Comparison of ENCODE assay signal across 16 cellular contexts in genomic region chr12:56082967-56083366, GRCh38. TPM values are rescaled to one million over a fixed set of nuclear protein-coding genes. Genes with fewer than 3 reads are reported as not detected.
DNase-seq lines count a peak whose midpoint lies in the region; TF ChIP-seq lines count a peak whose summit lies in the region.
"Had no signal": no experiment of that assay in that cellular context is flagged by ENCODE, and none has a peak within 500 bp of the region (broad histone marks: within the 10 kb centered on the region; RNA-seq: fewer than 3 reads in every experiment).

No MANE protein-coding gene starts in this region.

- H3K4me2 ChIP-seq in SK-N-SH: no peak overlapping the region

- H3K9me3 ChIP-seq in Peyer's patch (no peaks in the 10 kb centered on the region), ectodermal cell (ENCODE audit: control insufficient read depth, low read length) (no peaks in the 10 kb centered on the region), mesodermal cell (ENCODE audit: control insufficient read depth, low read length) (no peaks in the 10 kb centered on the region), SK-N-SH (no peaks in the 10 kb centered on the region)
- H3K9me3 ChIP-seq: right atrium auricular region had no signal

- peak overlapping the region in 3 of 4 donors; percentile 67 to 99 (median 97) for H3K27ac ChIP-seq in Peyer's patch
- peak overlapping the region; percentile 5 for H3K27ac ChIP-seq in ectodermal cell (ENCODE audit: insufficient read depth, low read depth, low read length, poor library complexity, severe bottlenecking)
- peak overlapping the region; percentile 23 for H3K27ac ChIP-seq in mesodermal cell (ENCODE audit: low read depth, low read length, severe bottlenecking)
- H3K27ac ChIP-seq in rectal smooth muscle tissue (ENCODE audit: low read depth, low read length): no peak overlapping the region
- no peak overlapping the region for H3K27ac ChIP-seq in SK-N-SH (ENCODE audit: low read depth in 2 of 2, low read length in 1 of 2)
- H3K27ac ChIP-seq in brain microvascular endothelial cell: no peak overlapping the region
- H3K27ac ChIP-seq: right atrium auricular region, RWPE1 had no signal

- TF ChIP-seq RAD21 in SK-N-SH (IDR thresholded peaks at IDR 0.05; ENCODE audit: low read length): no peak

- no peaks in the 10 kb centered on the region for H4K20me1 ChIP-seq in SK-N-SH (ENCODE audit: insufficient read depth)

- DNase-seq in Peyer's patch (no peak), nephron progenitor cell (no peak), SK-N-SH (no peak), brain microvascular endothelial cell (no peak)
- DNase-seq in activated T-cell treated with anti-CD3 and anti-CD28 coated beads, Interleukin-2, amount 50 U/mL, for 24 hours: no peak
- DNase-seq: activated CD4-positive, alpha-beta T cell treated with anti-CD3 and anti-CD28 coated beads, Interleukin-2, amount 50 U/mL, for 48 hours; activated T-cell treated with anti-CD3 and anti-CD28 coated beads, Interleukin-2, amount 50 U/mL, for 1 hour; HFFc6; naive thymus-derived CD8-positive, alpha-beta T cell; T-cell had no signal

- peaks cover 12% of the 10 kb centered on the region for H3F3A ChIP-seq in SK-N-SH (replicated peaks; ENCODE audit: insufficient read depth)

- no peaks in the 10 kb centered on the region for H3K9me2 ChIP-seq in SK-N-SH

- H3K27ac Mint-ChIP-seq in nephron progenitor cell: no peak overlapping the region
- no peak overlapping the region for H3K27ac Mint-ChIP-seq in activated T-cell treated with anti-CD3 and anti-CD28 coated beads, Interleukin-2, amount 50 U/mL, for 24 hours
- H3K27ac Mint-ChIP-seq: activated naive CD8-positive, alpha-beta T cell; HFFc6; naive thymus-derived CD8-positive, alpha-beta T cell; T-cell had no signal

- H3K9ac ChIP-seq in rectal smooth muscle tissue (ENCODE audit: low read length) (no peak overlapping the region), SK-N-SH (no peak overlapping the region)

- POLR2A ChIA-PET in SK-N-SH (lab: Yijun Ruan, JAX): interaction anchor here (1.0 kb wide), 1 partner anchor 21 kb away, joined by 3 read pairs; the partner anchor contains the start of gene PA2G4

- H3K79me2 ChIP-seq in SK-N-SH (ENCODE audit: insufficient read depth): no peaks in the 10 kb centered on the region

- peak overlapping the region in 2 of 4 donors; percentile 83 to 94 for H3K4me3 ChIP-seq in Peyer's patch
- no peak overlapping the region for H3K4me3 ChIP-seq in ectodermal cell (ENCODE audit: insufficient read depth, low read depth, low read length)
- no peak overlapping the region for H3K4me3 ChIP-seq in mesodermal cell (ENCODE audit: extremely low read depth, insufficient read depth, low read length, poor library complexity, severe bottlenecking)
- H3K4me3 ChIP-seq in rectal smooth muscle tissue (ENCODE audit: low read length): peak overlapping the region; percentile 72
- no peak overlapping the region for H3K4me3 ChIP-seq in SK-N-SH (ENCODE audit: low read depth in 2 of 2, low read length in 1 of 2)
- H3K4me3 ChIP-seq in brain microvascular endothelial cell (ENCODE audit: low read depth, low read length): no peak overlapping the region
- H3K4me3 ChIP-seq: right atrium auricular region had no signal

- H3K4me3 Mint-ChIP-seq in nephron progenitor cell: no peak overlapping the region
- no peak overlapping the region for H3K4me3 Mint-ChIP-seq in activated T-cell treated with anti-CD3 and anti-CD28 coated beads, Interleukin-2, amount 50 U/mL, for 24 hours
- H3K4me3 Mint-ChIP-seq: activated naive CD8-positive, alpha-beta T cell; HFFc6; T-cell had no signal

- H3K9me3 Mint-ChIP-seq in nephron progenitor cell: no peaks in the 10 kb centered on the region
- no peaks in the 10 kb centered on the region for H3K9me3 Mint-ChIP-seq in activated T-cell treated with anti-CD3 and anti-CD28 coated beads, Interleukin-2, amount 50 U/mL, for 24 hours
- H3K9me3 Mint-ChIP-seq: HFFc6; naive thymus-derived CD8-positive, alpha-beta T cell; T-cell had no signal

- in situ Hi-C loops in brain microvascular endothelial cell (cut with HindIII; ENCODE audit: low pct_ligation_motif_present, low sequenced_read_pairs): no loop called here

- TF ChIP-seq CTCF in Peyer's patch (IDR thresholded peaks at IDR 0.05) (no peak), nephron progenitor cell (IDR thresholded peaks at IDR 0.05) (no peak), SK-N-SH (IDR thresholded peaks at IDR 0.05) (no peak), brain microvascular endothelial cell (IDR thresholded peaks at IDR 0.05; ENCODE audit: low read depth, low read length, missing control alignments) (no peak)

- H3K27me3 ChIP-seq in Peyer's patch: no peaks in the 10 kb centered on the region
- H3K27me3 ChIP-seq in ectodermal cell (ENCODE audit: control insufficient read depth, insufficient read depth, low read length, poor library complexity, severe bottlenecking): peaks cover 25% of the 10 kb centered on the region
- H3K27me3 ChIP-seq in rectal smooth muscle tissue (ENCODE audit: control insufficient read depth, insufficient read depth, low read length): no peaks in the 10 kb centered on the region
- H3K27me3 ChIP-seq in SK-N-SH (ENCODE audit: insufficient read depth): no peaks in the 10 kb centered on the region
- peaks cover 10% of the 10 kb centered on the region for H3K27me3 ChIP-seq in brain microvascular endothelial cell (replicated peaks)
- H3K27me3 ChIP-seq: right atrium auricular region had no signal

- peaks cover 31% of the 10 kb centered on the region for H3K27me3 Mint-ChIP-seq in nephron progenitor cell (ENCODE audit: low read depth, poor library complexity)
- peaks cover 13% of the 10 kb centered on the region for H3K27me3 Mint-ChIP-seq in activated T-cell treated with anti-CD3 and anti-CD28 coated beads, Interleukin-2, amount 50 U/mL, for 24 hours
- H3K27me3 Mint-ChIP-seq: activated naive CD8-positive, alpha-beta T cell had no signal

- H2AFZ ChIP-seq in SK-N-SH (ENCODE audit: low read depth): no peak overlapping the region

- CTCF ChIA-PET in SK-N-SH (lab: Yijun Ruan, JAX): no interaction called here

- H3K36me3 ChIP-seq in Peyer's patch: peaks cover 0 to 42% (median 0%) of the 10 kb centered on the region in 3 donors
- no peaks in the 10 kb centered on the region for H3K36me3 ChIP-seq in ectodermal cell (ENCODE audit: control insufficient read depth, insufficient read depth, low read length)
- H3K36me3 ChIP-seq in mesodermal cell (ENCODE audit: control insufficient read depth, insufficient read depth, low read length): no peaks in the 10 kb centered on the region
- peaks cover 2% of the 10 kb centered on the region for H3K36me3 ChIP-seq in rectal smooth muscle tissue (ENCODE audit: control insufficient read depth, insufficient read depth, low read length)
- H3K36me3 ChIP-seq in SK-N-SH (replicated peaks in 1 of 2; ENCODE audit: control insufficient read depth in 1 of 2, insufficient read depth in 2 of 2, low read length in 1 of 2): no peaks in the 10 kb centered on the region
- H3K36me3 ChIP-seq in brain microvascular endothelial cell (replicated peaks): no peaks in the 10 kb centered on the region
- H3K36me3 ChIP-seq: right atrium auricular region had no signal

- no peaks in the 10 kb centered on the region for H3K36me3 Mint-ChIP-seq in nephron progenitor cell (ENCODE audit: low read depth)
- no peaks in the 10 kb centered on the region for H3K36me3 Mint-ChIP-seq in activated T-cell treated with anti-CD3 and anti-CD28 coated beads, Interleukin-2, amount 50 U/mL, for 24 hours (ENCODE audit: low read depth)
- H3K36me3 Mint-ChIP-seq: activated naive CD8-positive, alpha-beta T cell; naive thymus-derived CD8-positive, alpha-beta T cell; T-cell had no signal

- peaks cover 0 to 36% (median 3%) of the 10 kb centered on the region in 4 donors for H3K4me1 ChIP-seq in Peyer's patch
- peaks cover 5% of the 10 kb centered on the region for H3K4me1 ChIP-seq in ectodermal cell (ENCODE audit: control insufficient read depth, insufficient read depth, low read length)
- peaks cover 17% of the 10 kb centered on the region for H3K4me1 ChIP-seq in mesodermal cell (ENCODE audit: control insufficient read depth, insufficient read depth, low read length, poor library complexity, severe bottlenecking)
- no peaks in the 10 kb centered on the region for H3K4me1 ChIP-seq in rectal smooth muscle tissue (ENCODE audit: control insufficient read depth, insufficient read depth, low read length)
- peaks cover 0 to 6% of the 10 kb centered on the region in 2 experiments; a peak in 1 of 4 replicates for H3K4me1 ChIP-seq in SK-N-SH (ENCODE audit: control insufficient read depth in 1 of 2, insufficient read depth in 2 of 2, low read depth in 1 of 2, low read length in 1 of 2)

- TF ChIP-seq POLR2A in Peyer's patch (IDR thresholded peaks at IDR 0.05): no peak

- WGBS in ectodermal cell, 2 experiments: 84 to 89% methylated on average over 2 of the region's 3 CpGs
- WGBS in mesodermal cell (ENCODE audit: insufficient coverage in 2 of 2), 2 experiments: 80% methylated on average over 1 of the region's 3 CpGs; no CpG with 5 or more reads in 1 of the 2 experiments
- WGBS in SK-N-SH (ENCODE audit: low lambda C conversion rate): 60% methylated on average over 3 of the region's 3 CpGs

- peaks cover 38% of the 10 kb centered on the region for H3K4me1 Mint-ChIP-seq in nephron progenitor cell
- peaks cover 19% of the 10 kb centered on the region for H3K4me1 Mint-ChIP-seq in activated T-cell treated with anti-CD3 and anti-CD28 coated beads, Interleukin-2, amount 50 U/mL, for 24 hours (ENCODE audit: low read depth)

- TF ChIP-seq EP300 in SK-N-SH (IDR thresholded peaks at IDR 0.05; ENCODE audit: borderline replicate concordance in 1 of 2, low read depth in 1 of 2, low read length in 1 of 2): no peak

RNA-seq across cellular contexts. Expression of gene ERBB3, which starts 3.0 kb away (rescaled TPM):
- total RNA-seq in Peyer's patch: 100 to 1,000 TPM in 3 of 4 donors, 10 to 100 TPM in 1; 61.9 to 532 (median 451) TPM
- polyA plus RNA-seq in ectodermal cell (2013, experiment 1 of 4): 21.4 TPM
- 24.4 TPM for polyA plus RNA-seq in ectodermal cell (2013, experiment 2 of 4)
- 14.6 TPM for polyA plus RNA-seq in ectodermal cell (2013, experiment 3 of 4)
- 16.4 TPM for polyA plus RNA-seq in ectodermal cell (2013, experiment 4 of 4)
- polyA plus RNA-seq in mesodermal cell (2013, experiment 1 of 2): 22.3 TPM
- polyA plus RNA-seq in mesodermal cell (2013, experiment 2 of 2): 17.1 TPM
- polyA plus RNA-seq in SK-N-SH (2012; rRNA removed): 1.4 and 1.5 TPM in 2 replicates
- 1.1 and 1.2 TPM in 2 replicates for polyA plus RNA-seq in SK-N-SH (2012; cell fraction: cytosol; rRNA removed)
- polyA plus RNA-seq in SK-N-SH (2012; cell fraction: nucleus; rRNA removed): 0.99 and 1.1 TPM in 2 replicates

RNA-seq across cellular contexts. Expression of gene PA2G4, which starts 21.4 kb away (rescaled TPM):
- total RNA-seq in Peyer's patch: 100 to 1,000 TPM in 1 of 4 donors, 10 to 100 TPM in 3; 34.3 to 221 (median 48.7) TPM
- 203 TPM for polyA plus RNA-seq in ectodermal cell (2013, experiment 1 of 4)
- polyA plus RNA-seq in ectodermal cell (2013, experiment 2 of 4): 183 TPM
- 154 TPM for polyA plus RNA-seq in ectodermal cell (2013, experiment 3 of 4)
- polyA plus RNA-seq in ectodermal cell (2013, experiment 4 of 4): 157 TPM
- 162 TPM for polyA plus RNA-seq in mesodermal cell (2013, experiment 1 of 2)
- polyA plus RNA-seq in mesodermal cell (2013, experiment 2 of 2): 143 TPM
- polyA plus RNA-seq in SK-N-SH (2012; rRNA removed): 207 and 213 TPM in 2 replicates
- 228 and 238 TPM in 2 replicates for polyA plus RNA-seq in SK-N-SH (2012; cell fraction: cytosol; rRNA removed)
- polyA plus RNA-seq in SK-N-SH (2012; cell fraction: nucleus; rRNA removed): 79.9 and 168 TPM in 2 replicates

RNA-seq across cellular contexts. Expression of gene RPL41, which starts 33.5 kb away (rescaled TPM):
- 1,000 to 10,000 TPM; 1,852 to 2,996 (median 2,194) TPM for total RNA-seq in Peyer's patch
- polyA plus RNA-seq in ectodermal cell (2013, experiment 1 of 4): 5,286 TPM
- polyA plus RNA-seq in ectodermal cell (2013, experiment 2 of 4): 4,827 TPM
- 5,429 TPM for polyA plus RNA-seq in ectodermal cell (2013, experiment 3 of 4)
- 6,034 TPM for polyA plus RNA-seq in ectodermal cell (2013, experiment 4 of 4)
- polyA plus RNA-seq in mesodermal cell (2013, experiment 1 of 2): 4,048 TPM
- polyA plus RNA-seq in mesodermal cell (2013, experiment 2 of 2): 3,832 TPM
- polyA plus RNA-seq in SK-N-SH (2012; rRNA removed): 11,334 and 12,464 TPM in 2 replicates
- 13,670 and 22,985 TPM in 2 replicates for polyA plus RNA-seq in SK-N-SH (2012; cell fraction: cytosol; rRNA removed)
- polyA plus RNA-seq in SK-N-SH (2012; cell fraction: nucleus; rRNA removed): 3,083 and 6,187 TPM in 2 replicates

RNA-seq across cellular contexts. Expression of gene ZC3H10, which starts 35.1 kb away (rescaled TPM):
- total RNA-seq in Peyer's patch: 1 to 10 TPM; 2.0 to 5.5 (median 3.8) TPM
- polyA plus RNA-seq in ectodermal cell (2013, experiment 1 of 4): 8.6 TPM
- 7.2 TPM for polyA plus RNA-seq in ectodermal cell (2013, experiment 2 of 4)
- 5.1 TPM for polyA plus RNA-seq in ectodermal cell (2013, experiment 3 of 4)
- 5.5 TPM for polyA plus RNA-seq in ectodermal cell (2013, experiment 4 of 4)
- polyA plus RNA-seq in mesodermal cell (2013, experiment 1 of 2): 3.9 TPM
- 2.8 TPM for polyA plus RNA-seq in mesodermal cell (2013, experiment 2 of 2)
- 1.9 and 2.0 TPM in 2 replicates for polyA plus RNA-seq in SK-N-SH (2012; rRNA removed)
- 1.1 and 1.3 TPM in 2 replicates for polyA plus RNA-seq in SK-N-SH (2012; cell fraction: cytosol; rRNA removed)
- 4.3 and 4.4 TPM in 2 replicates for polyA plus RNA-seq in SK-N-SH (2012; cell fraction: nucleus; rRNA removed)

RNA-seq across cellular contexts. Expression of gene RPS26, which starts 41.2 kb away (rescaled TPM):
- total RNA-seq in Peyer's patch: 1,000 to 10,000 TPM in 1 of 4 donors, 100 to 1,000 TPM in 3; 564 to 1,937 (median 779) TPM
- 1,334 TPM for polyA plus RNA-seq in ectodermal cell (2013, experiment 1 of 4)
- polyA plus RNA-seq in ectodermal cell (2013, experiment 2 of 4): 1,335 TPM
- 2,263 TPM for polyA plus RNA-seq in ectodermal cell (2013, experiment 3 of 4)
- polyA plus RNA-seq in ectodermal cell (2013, experiment 4 of 4): 2,496 TPM
- polyA plus RNA-seq in mesodermal cell (2013, experiment 1 of 2): 2,353 TPM
- 2,122 TPM for polyA plus RNA-seq in mesodermal cell (2013, experiment 2 of 2)
- 1,500 and 1,782 TPM in 2 replicates for polyA plus RNA-seq in SK-N-SH (2012; rRNA removed)
- 1,649 and 1,800 TPM in 2 replicates for polyA plus RNA-seq in SK-N-SH (2012; cell fraction: cytosol; rRNA removed)
- polyA plus RNA-seq in SK-N-SH (2012; cell fraction: nucleus; rRNA removed): 395 and 584 TPM in 2 replicates

Comparison
In these comparisons a context has a peak if more than half of its experiments do, and no peak if none do; other contexts are left out.
1. H3K27ac ChIP-seq: peak in Peyer's patch (3 of 4), ectodermal cell (single experiment) and mesodermal cell (single experiment); none in rectal smooth muscle tissue (single experiment), SK-N-SH (0 of 2) and brain microvascular endothelial cell (single experiment).